2 cellular contexts compared by ENCODE assay signal in genomic region chr3:194034556-194035336, GRCh38.
A peak's percentile ranks its signal among the peaks of the same experiment; 100 is the strongest.
TF ChIP-seq lines count a peak whose summit lies in the region.

No MANE protein-coding gene starts in this region.

TF ChIP-seq in K562, 482 proteins besides CTCF, POLR2A, EP300 and RAD21 (continued from another document):
- TF ChIP-seq ZNF644 (tag; IDR thresholded peaks at IDR 0.05; ENCODE audit: low read depth) = no peak
- TF ChIP-seq ZNF318 (IDR thresholded peaks at IDR 0.05; ENCODE audit: borderline replicate concordance in 1 of 2, low read depth in 1 of 2) = no peak

TF ChIP-seq in HepG2, 621 proteins besides CTCF, POLR2A, EP300 and RAD21 (continued from another document and continues in another):
- TF ChIP-seq KLF11 (CRISPR knock-in tag; IDR thresholded peaks at IDR 0.05) (no peak), ZNF878 (CRISPR knock-in tag; IDR thresholded peaks at IDR 0.05) (0 out of 2 replicates have a peak, but pooled peaks have one; percentile 56), SOX6 (IDR thresholded peaks at IDR 0.05) (no peak), SOX6 (CRISPR knock-in tag; IDR thresholded peaks at IDR 0.05) (no peak), ZNF605 (CRISPR knock-in tag; IDR thresholded peaks at IDR 0.05) (peak; percentile 77), ZNF709 (CRISPR knock-in tag; IDR thresholded peaks at IDR 0.05) (peak; percentile 67; the same call in 1 of the 2 replicates), ZNF646 (CRISPR knock-in tag; IDR thresholded peaks at IDR 0.05) (no peak), RNF2 (conservative IDR thresholded peaks at IDR 0.05; ENCODE audit: low read depth) (no peak), ZNF136 (CRISPR knock-in tag; IDR thresholded peaks at IDR 0.05; ENCODE audit: low read depth) (no peak), GATAD2A (CRISPR knock-in tag; IDR thresholded peaks at IDR 0.05) (peak; percentile 33; the same call in 1 of the 2 replicates), DBP (CRISPR knock-in tag; IDR thresholded peaks at IDR 0.05; ENCODE audit: not compliant biosample characterization) (no peak), ARNT2 (CRISPR knock-in tag; IDR thresholded peaks at IDR 0.05; ENCODE audit: low read depth) (no peak), ZNF354B (CRISPR knock-in tag; IDR thresholded peaks at IDR 0.05) (no peak), MTF2 (CRISPR knock-in tag; IDR thresholded peaks at IDR 0.05; ENCODE audit: borderline replicate concordance) (no peak), ZNF773 (CRISPR knock-in tag; IDR thresholded peaks at IDR 0.05; ENCODE audit: borderline replicate concordance) (no peak), BRCA1 (CRISPR knock-in tag; IDR thresholded peaks at IDR 0.05) (no peak), ZNF460 (CRISPR knock-in tag; IDR thresholded peaks at IDR 0.05; ENCODE audit: borderline replicate concordance) (no peak), ZNF143 (CRISPR knock-in tag; IDR thresholded peaks at IDR 0.05) (no peak), ZFP36L2 (CRISPR knock-in tag; IDR thresholded peaks at IDR 0.05) (no peak), SALL1 (CRISPR knock-in tag; IDR thresholded peaks at IDR 0.05) (peak; percentile 58), ZNF251 (CRISPR knock-in tag; IDR thresholded peaks at IDR 0.05) (no peak), ERF (CRISPR knock-in tag; IDR thresholded peaks at IDR 0.05) (peak; percentile 59; the same call in 1 of the 2 replicates), CENPT (CRISPR knock-in tag; IDR thresholded peaks at IDR 0.05; ENCODE audit: low read depth) (no peak), ZNF567 (CRISPR knock-in tag; IDR thresholded peaks at IDR 0.05; ENCODE audit: borderline replicate concordance) (no peak), SMARCC2 (IDR thresholded peaks at IDR 0.05) (no peak), ZNF17 (CRISPR knock-in tag; IDR thresholded peaks at IDR 0.05) (no peak), NFIC (IDR thresholded peaks at IDR 0.05; ENCODE audit: low read length) (no peak), SALL2 (CRISPR knock-in tag; IDR thresholded peaks at IDR 0.05) (no peak), MAX (IDR thresholded peaks at IDR 0.05) (peak; percentile 80), ZSCAN29 (CRISPR knock-in tag; conservative IDR thresholded peaks at IDR 0.05) (no peak), BRF2 (CRISPR knock-in tag; IDR thresholded peaks at IDR 0.05) (no peak), ZNF343 (CRISPR knock-in tag; IDR thresholded peaks at IDR 0.05) (no peak), CBX1 (IDR thresholded peaks at IDR 0.05; ENCODE audit: low read depth) (no peak), ZFY (CRISPR knock-in tag; IDR thresholded peaks at IDR 0.05) (peak; percentile 13; the same call in 1 of the 2 replicates), MLLT10 (CRISPR knock-in tag; IDR thresholded peaks at IDR 0.05) (no peak), ZNF44 (CRISPR knock-in tag; IDR thresholded peaks at IDR 0.05) (no peak), ZNF788 (CRISPR knock-in tag; IDR thresholded peaks at IDR 0.05; ENCODE audit: borderline replicate concordance) (no peak), ZNF674 (CRISPR knock-in tag; IDR thresholded peaks at IDR 0.05; ENCODE audit: low read depth) (no peak), RFX3 (CRISPR knock-in tag; IDR thresholded peaks at IDR 0.05) (no peak), GFI1 (CRISPR knock-in tag; IDR thresholded peaks at IDR 0.05; ENCODE audit: borderline replicate concordance) (no peak), ZNF740 (CRISPR knock-in tag; IDR thresholded peaks at IDR 0.05) (no peak), MIER2 (CRISPR knock-in tag; IDR thresholded peaks at IDR 0.05) (no peak), ZNF335 (CRISPR knock-in tag; IDR thresholded peaks at IDR 0.05) (no peak), KAT8 (CRISPR knock-in tag; IDR thresholded peaks at IDR 0.05) (no peak), YEATS2 (CRISPR knock-in tag; IDR thresholded peaks at IDR 0.05; ENCODE audit: borderline replicate concordance) (no peak), HDAC1 (CRISPR knock-in tag; IDR thresholded peaks at IDR 0.05) (no peak), ZMAT3 (CRISPR knock-in tag; conservative IDR thresholded peaks at IDR 0.05) (0 out of 2 replicates have a peak, but pooled peaks have one; percentile 45), REXO4 (CRISPR knock-in tag; IDR thresholded peaks at IDR 0.05; ENCODE audit: borderline replicate concordance) (no peak), EED (CRISPR knock-in tag; IDR thresholded peaks at IDR 0.05) (no peak), SETDB1 (CRISPR knock-in tag; IDR thresholded peaks at IDR 0.05; ENCODE audit: borderline replicate concordance) (no peak), ZFP1 (CRISPR knock-in tag; IDR thresholded peaks at IDR 0.05) (no peak), ZNF496 (CRISPR knock-in tag; IDR thresholded peaks at IDR 0.05; ENCODE audit: insufficient replicate concordance) (no peak), STAT5B (CRISPR knock-in tag; IDR thresholded peaks at IDR 0.05) (no peak), ZNF781 (CRISPR knock-in tag; IDR thresholded peaks at IDR 0.05; ENCODE audit: borderline replicate concordance, not compliant biosample characterization) (no peak), ZSCAN25 (CRISPR knock-in tag; IDR thresholded peaks at IDR 0.05) (no peak), ZNF670 (CRISPR knock-in tag; IDR thresholded peaks at IDR 0.05; ENCODE audit: borderline replicate concordance) (no peak), ZNF326 (CRISPR knock-in tag; IDR thresholded peaks at IDR 0.05; ENCODE audit: borderline replicate concordance) (no peak), HNRNPK (IDR thresholded peaks at IDR 0.05; ENCODE audit: low read depth, low read length, poor library complexity, severe bottlenecking) (no peak), NR1H2 (CRISPR knock-in tag; IDR thresholded peaks at IDR 0.05; ENCODE audit: borderline replicate concordance, low read depth) (no peak), MATR3 (CRISPR knock-in tag; IDR thresholded peaks at IDR 0.05) (no peak), KMT2A (CRISPR knock-in tag; IDR thresholded peaks at IDR 0.05) (no peak)
- TF ChIP-seq, protein P1, sequence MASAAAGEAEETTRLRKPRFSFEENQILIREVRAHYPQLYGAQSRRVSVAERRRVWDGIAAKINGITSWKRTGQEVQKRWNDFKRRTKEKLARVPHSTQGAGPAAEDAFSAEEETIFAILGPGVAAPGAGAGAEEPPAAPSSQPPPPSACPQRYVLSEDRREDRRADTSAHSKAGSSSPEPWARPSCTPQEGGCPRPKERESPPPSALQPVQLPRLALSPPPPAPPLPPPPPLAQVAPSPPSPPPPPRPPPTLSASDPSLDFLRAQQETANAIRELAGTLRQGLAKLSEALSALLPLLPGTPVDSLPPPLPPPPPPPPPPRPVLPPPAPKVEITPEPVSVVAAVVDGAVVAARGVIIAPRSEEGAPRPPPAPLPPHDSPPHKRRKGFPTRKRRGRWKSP (CRISPR knock-in tag; IDR thresholded peaks at IDR 0.05) = peak; percentile 47; the same call in 1 of the 2 replicates
- TF ChIP-seq, protein P2, sequence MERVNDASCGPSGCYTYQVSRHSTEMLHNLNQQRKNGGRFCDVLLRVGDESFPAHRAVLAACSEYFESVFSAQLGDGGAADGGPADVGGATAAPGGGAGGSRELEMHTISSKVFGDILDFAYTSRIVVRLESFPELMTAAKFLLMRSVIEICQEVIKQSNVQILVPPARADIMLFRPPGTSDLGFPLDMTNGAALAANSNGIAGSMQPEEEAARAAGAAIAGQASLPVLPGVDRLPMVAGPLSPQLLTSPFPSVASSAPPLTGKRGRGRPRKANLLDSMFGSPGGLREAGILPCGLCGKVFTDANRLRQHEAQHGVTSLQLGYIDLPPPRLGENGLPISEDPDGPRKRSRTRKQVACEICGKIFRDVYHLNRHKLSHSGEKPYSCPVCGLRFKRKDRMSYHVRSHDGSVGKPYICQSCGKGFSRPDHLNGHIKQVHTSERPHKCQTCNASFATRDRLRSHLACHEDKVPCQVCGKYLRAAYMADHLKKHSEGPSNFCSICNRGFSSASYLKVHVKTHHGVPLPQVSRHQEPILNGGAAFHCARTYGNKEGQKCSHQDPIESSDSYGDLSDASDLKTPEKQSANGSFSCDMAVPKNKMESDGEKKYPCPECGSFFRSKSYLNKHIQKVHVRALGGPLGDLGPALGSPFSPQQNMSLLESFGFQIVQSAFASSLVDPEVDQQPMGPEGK (CRISPR knock-in tag; IDR thresholded peaks at IDR 0.05) = 0 out of 2 replicates have a peak, but pooled peaks have one; percentile 25
- TF ChIP-seq, protein P3, sequence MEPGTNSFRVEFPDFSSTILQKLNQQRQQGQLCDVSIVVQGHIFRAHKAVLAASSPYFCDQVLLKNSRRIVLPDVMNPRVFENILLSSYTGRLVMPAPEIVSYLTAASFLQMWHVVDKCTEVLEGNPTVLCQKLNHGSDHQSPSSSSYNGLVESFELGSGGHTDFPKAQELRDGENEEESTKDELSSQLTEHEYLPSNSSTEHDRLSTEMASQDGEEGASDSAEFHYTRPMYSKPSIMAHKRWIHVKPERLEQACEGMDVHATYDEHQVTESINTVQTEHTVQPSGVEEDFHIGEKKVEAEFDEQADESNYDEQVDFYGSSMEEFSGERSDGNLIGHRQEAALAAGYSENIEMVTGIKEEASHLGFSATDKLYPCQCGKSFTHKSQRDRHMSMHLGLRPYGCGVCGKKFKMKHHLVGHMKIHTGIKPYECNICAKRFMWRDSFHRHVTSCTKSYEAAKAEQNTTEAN (CRISPR knock-in tag; conservative IDR thresholded peaks at IDR 0.05) = no peak
- TF ChIP-seq, protein P4, sequence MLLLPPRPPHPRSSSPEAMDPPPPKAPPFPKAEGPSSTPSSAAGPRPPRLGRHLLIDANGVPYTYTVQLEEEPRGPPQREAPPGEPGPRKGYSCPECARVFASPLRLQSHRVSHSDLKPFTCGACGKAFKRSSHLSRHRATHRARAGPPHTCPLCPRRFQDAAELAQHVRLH (CRISPR knock-in tag; IDR thresholded peaks at IDR 0.05; ENCODE audit: borderline replicate concordance, low read depth) = no peak
- TF ChIP-seq, protein P5, sequence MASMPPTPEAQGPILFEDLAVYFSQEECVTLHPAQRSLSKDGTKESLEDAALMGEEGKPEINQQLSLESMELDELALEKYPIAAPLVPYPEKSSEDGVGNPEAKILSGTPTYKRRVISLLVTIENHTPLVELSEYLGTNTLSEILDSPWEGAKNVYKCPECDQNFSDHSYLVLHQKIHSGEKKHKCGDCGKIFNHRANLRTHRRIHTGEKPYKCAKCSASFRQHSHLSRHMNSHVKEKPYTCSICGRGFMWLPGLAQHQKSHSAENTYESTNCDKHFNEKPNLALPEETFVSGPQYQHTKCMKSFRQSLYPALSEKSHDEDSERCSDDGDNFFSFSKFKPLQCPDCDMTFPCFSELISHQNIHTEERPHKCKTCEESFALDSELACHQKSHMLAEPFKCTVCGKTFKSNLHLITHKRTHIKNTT (CRISPR knock-in tag; IDR thresholded peaks at IDR 0.05) = no peak
